Comparison of ENCODE assay signal across 18 cellular contexts in genomic region chr7:15780271-15780670, GRCh38.
A peak's percentile ranks its signal among the peaks of the same experiment; 100 is the strongest.
DNase-seq lines count a peak whose midpoint lies in the region; ATAC-seq and TF ChIP-seq lines count a peak whose summit lies in the region.
"Had no signal": no experiment of that assay in that cellular context is flagged by ENCODE, and none has a peak within 500 bp of the region (broad histone marks: within the 10 kb centered on the region; RNA-seq: fewer than 3 reads in every experiment).

No MANE protein-coding gene starts in this region.

- H3K4me1 ChIP-seq in suprapubic skin = no peaks in the 10 kb centered on the region
- H3K4me1 ChIP-seq: upper lobe of left lung had no signal

- no peaks in the 10 kb centered on the region for H3K9me3 ChIP-seq in suprapubic skin
- H3K9me3 ChIP-seq: heart left ventricle, right atrium auricular region, upper lobe of left lung had no signal

- H3K4me3 ChIP-seq in epithelial cell of proximal tubule (ENCODE audit: low read depth, low read length) = no peak overlapping the region
- H3K4me3 ChIP-seq in suprapubic skin = no peak overlapping the region
- H3K4me3 ChIP-seq: heart left ventricle, right atrium auricular region, upper lobe of left lung had no signal

- no peaks in the 10 kb centered on the region for H3K27me3 ChIP-seq in suprapubic skin
- H3K27me3 ChIP-seq: heart left ventricle, right atrium auricular region, upper lobe of left lung had no signal

- TF ChIP-seq EP300 in suprapubic skin (IDR thresholded peaks at IDR 0.05) = no peak

- no peak for TF ChIP-seq POLR2A in suprapubic skin (IDR thresholded peaks at IDR 0.05)

- no peak for TF ChIP-seq CTCF in epithelial cell of proximal tubule (conservative IDR thresholded peaks at IDR 0.05; ENCODE audit: low read depth, low read length)
- TF ChIP-seq CTCF in suprapubic skin (IDR thresholded peaks at IDR 0.05) = no peak

- 73% methylated on average over 2 of the region's 2 CpGs for WGBS in suprapubic skin

- DNase-seq in GM04504 (ENCODE audit: low read depth) = peak; percentile 38
- peak; percentile 3 for DNase-seq in RPMI7951 (ENCODE audit: low read depth)
- DNase-seq in epithelial cell of proximal tubule (ENCODE audit: low read depth) = peak; percentile 63
- DNase-seq in myocyte (ENCODE audit: low read depth) = peak; percentile 57
- no peak for DNase-seq in SKM-1 treated with dmso at 0.1 percent for 144 hours (lab: John Stamatoyannopoulos, UW; ENCODE audit: unreplicated experiment)
- no peak for DNase-seq in suprapubic skin (ENCODE audit: low spot score in 2 of 2)
- DNase-seq: activated CD4-positive, alpha-beta T cell treated with anti-CD3 and anti-CD28 coated beads, Interleukin-2, amount 50 U/mL, for 4 hours; DND-41; endodermal cell; heart left ventricle; left cardiac atrium; NCI-H82; stimulated activated CD4-positive, alpha-beta T cell treated with anti-CD3 and anti-CD28 coated beads, Interleukin-2, amount 100 ng/mL, for 48 hours; upper lobe of left lung had no signal

- H3K36me3 ChIP-seq in suprapubic skin = no peaks in the 10 kb centered on the region
- H3K36me3 ChIP-seq: heart left ventricle, right atrium auricular region, upper lobe of left lung had no signal

- ATAC-seq in HG02588 (IDR thresholded peaks at IDR 0.05; ENCODE audit: unreplicated experiment) (no peak), HG02678 (IDR thresholded peaks at IDR 0.05; ENCODE audit: unreplicated experiment) (no peak)
- ATAC-seq: natural killer cell treated with Interleukin-12 subunit alpha and Interleukin-12 subunit beta and Interleukin-15 and Interleukin-18, amount 100 ng/mL, for 72 hours had no signal

- no peak overlapping the region for H3K27ac ChIP-seq in suprapubic skin
- H3K27ac ChIP-seq: right atrium auricular region, upper lobe of left lung had no signal

Comparison
In these comparisons a context has a peak if more than half of its experiments do, and no peak if none do; other contexts are left out.
1. DNase-seq: peak in GM04504 (single experiment), RPMI7951 (single experiment), epithelial cell of proximal tubule (single experiment) and myocyte (single experiment); none in SKM-1 treated with dmso at 0.1 percent for 144 hours (single experiment) and suprapubic skin (0 of 2).